35 cellular contexts compared by ENCODE assay signal in genomic region chr20:32135983-32136515, GRCh38.
"Had no signal": no experiment of that assay in that cellular context is flagged by ENCODE, and none has a peak within 500 bp of the region (broad histone marks: within the 10 kb centered on the region; RNA-seq: fewer than 3 reads in every experiment).

No MANE protein-coding gene starts in this region.

- H3K27ac Mint-ChIP-seq: activated B cell treated with CpG ODN at 0.5 μM for 24 hours; activated CD4-positive, alpha-beta memory T cell treated with anti-CD3 and anti-CD28 coated beads, Interleukin-2, amount 10 ng/mL, durations not matched to agents 7 days and 5 days; activated CD8-positive, alpha-beta memory T cell treated with anti-CD3 and anti-CD28 coated beads, Interleukin-2, amount 10 ng/mL, durations not matched to agents 7 days and 5 days; activated naive CD8-positive, alpha-beta T cell treated with anti-CD3 and anti-CD28 coated beads for 36 hours; T-helper 17 cell had no signal

- H3K4me2 ChIP-seq: KMS-11 had no signal

- H3K9me3 Mint-ChIP-seq: activated B cell treated with CpG ODN at 0.5 μM for 24 hours; activated CD4-positive, alpha-beta memory T cell treated with anti-CD3 and anti-CD28 coated beads, Interleukin-2, amount 10 ng/mL, durations not matched to agents 7 days and 5 days; activated naive CD8-positive, alpha-beta T cell treated with anti-CD3 and anti-CD28 coated beads for 36 hours; activated T-helper 17 cell treated with anti-CD3 and anti-CD28 coated beads, Interleukin-2, amount 50 U/mL, for 72 hours; central memory CD8-positive, alpha-beta T cell; T-cell had no signal

- H3K4me3 Mint-ChIP-seq: activated B cell treated with CpG ODN at 0.5 μM for 24 hours; activated CD4-positive, alpha-beta memory T cell treated with anti-CD3 and anti-CD28 coated beads, Interleukin-2, amount 10 ng/mL, durations not matched to agents 7 days and 5 days; activated CD8-positive, alpha-beta memory T cell treated with anti-CD3 and anti-CD28 coated beads, Interleukin-2, amount 10 ng/mL, durations not matched to agents 7 days and 5 days; activated naive CD8-positive, alpha-beta T cell treated with anti-CD3 and anti-CD28 coated beads for 36 hours; activated T-helper 17 cell treated with anti-CD3 and anti-CD28 coated beads, Interleukin-2, amount 50 U/mL, for 72 hours; central memory CD8-positive, alpha-beta T cell; T-cell; T-helper 17 cell had no signal

- DNase-seq: activated B cell treated with CpG ODN at 0.5 μM for 24 hours; activated CD4-positive, alpha-beta memory T cell treated with anti-CD3 and anti-CD28 coated beads, Interleukin-2, amount 10 ng/mL, durations not matched to agents 7 days and 5 days; activated CD4-positive, alpha-beta T cell treated with anti-CD3 and anti-CD28 coated beads for 4 hours; activated CD4-positive, CD25-positive, alpha-beta regulatory T cell treated with anti-CD3 and anti-CD28 coated beads, Interleukin-2, amount 50 U/mL, for 72 hours; activated CD8-positive, alpha-beta memory T cell treated with anti-CD3 and anti-CD28 coated beads for 24 hours; activated CD8-positive, alpha-beta memory T cell treated with anti-CD3 and anti-CD28 coated beads, Interleukin-2, amount 10 ng/mL, durations not matched to agents 7 days and 5 days; activated CD8-positive, alpha-beta memory T cell treated with anti-CD3 and anti-CD28 coated beads, Interleukin-2, amount 50 U/mL, for 48 hours; activated effector memory CD4-positive, alpha-beta T cell treated with anti-CD3 and anti-CD28 coated beads, Interleukin-2, amount 50 U/mL, for 16 hours; activated naive CD4-positive, alpha-beta T cell; activated naive CD4-positive, alpha-beta T cell treated with anti-CD3 and anti-CD28 coated beads, Interleukin-2, amount 50 U/mL, for 16 hours; activated naive CD8-positive, alpha-beta T cell treated with anti-CD3 and anti-CD28 coated beads for 36 hours; activated T-cell treated with anti-CD3 and anti-CD28 coated beads, Interleukin-2, amount 50 U/mL, for 48 hours; amniotic stem cell; aorta; brain microvascular endothelial cell; NCI-H1105; NCI-H1417 treated with DMSO at 0.1 percent for 48 hours; NCI-H1930; NCI-H2081 treated with DMSO at 0.1 percent for 48 hours; NCI-H345; NCI-H524 treated with DMSO at 0.1 percent for 48 hours; NCI-H748 treated with DMSO at 0.1 percent for 48 hours; NK-92 treated with Interleukin-12 subunit alpha and Interleukin-12 subunit beta, amount 100 ng/mL, for 24 hours; PC-3; RPMI8226; SIG-M5; T-cell; T-helper 17 cell had no signal

- ATAC-seq: activated CD8-positive, alpha-beta memory T cell treated with anti-CD3 and anti-CD28 coated beads, Interleukin-2, amount 10 ng/mL, durations not matched to agents 7 days and 5 days; activated T-helper 17 cell treated with anti-CD3 and anti-CD28 coated beads, Interleukin-2, amount 50 U/mL, for 72 hours; PC-3; Right ventricle myocardium inferior; SK-N-SH treated with all-trans-retinoic acid at 6 μM for 48 hours; T-cell; T-helper 17 cell had no signal

- H3K9me3 ChIP-seq: Peyer's patch had no signal

- H3K4me1 ChIP-seq: Peyer's patch had no signal

- H3K27me3 Mint-ChIP-seq: activated B cell treated with CpG ODN at 0.5 μM for 24 hours; activated CD4-positive, alpha-beta memory T cell treated with anti-CD3 and anti-CD28 coated beads, Interleukin-2, amount 10 ng/mL, durations not matched to agents 7 days and 5 days; activated CD8-positive, alpha-beta memory T cell treated with anti-CD3 and anti-CD28 coated beads, Interleukin-2, amount 10 ng/mL, durations not matched to agents 7 days and 5 days; activated naive CD8-positive, alpha-beta T cell treated with anti-CD3 and anti-CD28 coated beads for 36 hours; activated T-helper 17 cell treated with anti-CD3 and anti-CD28 coated beads, Interleukin-2, amount 50 U/mL, for 72 hours; central memory CD8-positive, alpha-beta T cell; T-cell; T-helper 17 cell had no signal

- H3K9ac ChIP-seq: KMS-11 had no signal

- H3K4me3 ChIP-seq: Peyer's patch had no signal

- H3K27me3 ChIP-seq: brain microvascular endothelial cell, Peyer's patch had no signal

- H3K27ac ChIP-seq: brain microvascular endothelial cell, KMS-11, Peyer's patch, VCaP had no signal
